Comparison of ENCODE assay signal across 8 cellular contexts in genomic region chr4:117134386-117134785, GRCh38. TPM values are rescaled to one million over a fixed set of nuclear protein-coding genes. Genes with fewer than 3 reads are reported as not detected.
A peak's percentile ranks its signal among the peaks of the same experiment; 100 is the strongest.
DNase-seq lines count a peak whose midpoint lies in the region; ATAC-seq and TF ChIP-seq lines count a peak whose summit lies in the region.

No MANE protein-coding gene starts in this region.

- H3K4me1 ChIP-seq in breast epithelium (no peaks in the 10 kb centered on the region), lung (ENCODE audit: control insufficient read depth in 2 of 2, insufficient read depth in 2 of 2, low read length in 2 of 2) (no peaks in the 10 kb centered on the region), spleen (no peaks in the 10 kb centered on the region)

- H3K27me3 ChIP-seq in breast epithelium (no peaks in the 10 kb centered on the region), lung (ENCODE audit: control insufficient read depth, insufficient read depth) (no peaks in the 10 kb centered on the region), spleen (replicated peaks in 1 of 7) (no peaks in the 10 kb centered on the region)

- H3K4me3 ChIP-seq in breast epithelium (no peak overlapping the region), lung (no peak overlapping the region), spleen (no peak overlapping the region)

- H3K27ac ChIP-seq in breast epithelium: no peak overlapping the region
- H3K27ac ChIP-seq in lung (ENCODE audit: low read depth in 1 of 2, low read length in 1 of 2): no peak overlapping the region
- no peak overlapping the region for H3K27ac ChIP-seq in spleen

- DNase-seq in ACHN (peak; percentile 96), GM20000 (ENCODE audit: low spot score) (peak; percentile 16), NCI-H460 (ENCODE audit: extremely low read depth, low read depth) (peak; percentile 30), breast epithelium (ENCODE audit: low spot score in 2 of 2) (no peak), lung (ENCODE audit: low spot score) (no peak), DMS79 treated with DMSO at 0.1 percent for 48 hours (lab: John Stamatoyannopoulos, UW) (no peak), spleen (no peak)

- TF ChIP-seq CTCF in GM20000 (IDR thresholded peaks at IDR 0.05; ENCODE audit: extremely low read depth, missing control alignments) (peak; percentile 9), breast epithelium (IDR thresholded peaks at IDR 0.05) (peak; percentile 13 to 42 (median 31)), lung (IDR thresholded peaks at IDR 0.05; ENCODE audit: control extremely low read depth, extremely low read depth) (peak; percentile 1), spleen (IDR thresholded peaks at IDR 0.05 in 8 of 11, conservative IDR thresholded peaks at IDR 0.05 in 3 of 11) (no peak)

- intact Hi-C loops in breast epithelium (cut with DNase I; ENCODE audit: low total_unique reads): no loop called here
- intact Hi-C loops in spleen (cut with DNase I; ENCODE audit: low total_unique reads): no loop called here

- in situ Hi-C loops in ACHN (cut with HindIII; ENCODE audit: low pct_ligation_motif_present, low pct_unique_long_range_greater_than_20kb, low sequenced_read_pairs): no loop called here

- ATAC-seq in lung (ENCODE audit: insufficient read depth, low FRiP score) (no peak), HG03139 (IDR thresholded peaks at IDR 0.05; ENCODE audit: unreplicated experiment) (no peak)

- TF ChIP-seq POLR2A in breast epithelium (IDR thresholded peaks at IDR 0.05) (no peak), spleen (IDR thresholded peaks at IDR 0.05) (no peak)

- H3K36me3 ChIP-seq in breast epithelium (no peaks in the 10 kb centered on the region), lung (ENCODE audit: control insufficient read depth in 2 of 2, insufficient read depth in 2 of 2, low read length in 2 of 2) (no peaks in the 10 kb centered on the region), spleen (no peaks in the 10 kb centered on the region)

- WGBS in lung, 2 donors: 1 to 4% methylated on average over 4 of the region's 4 CpGs
- 1 to 8% (median 5%) methylated on average over 4 of the region's 4 CpGs for WGBS in spleen, 5 donors

- peaks cover 4 to 8% of the 10 kb centered on the region in 2 donors for H3K9me3 ChIP-seq in breast epithelium
- H3K9me3 ChIP-seq in lung (ENCODE audit: control insufficient read depth in 2 of 2, insufficient read depth in 1 of 2, low read length in 1 of 2): no peaks in the 10 kb centered on the region
- peaks cover 0 to 32% (median 12%) of the 10 kb centered on the region in 8 donors for H3K9me3 ChIP-seq in spleen

RNA-seq across cellular contexts. Expression of gene TRAM1L1, which starts 49.0 kb away (rescaled TPM):
- total RNA-seq in NCI-H460 (2014; rRNA removed; shearing (Covaris generic)): 4.0 and 4.2 TPM in 2 replicates
- 3.6 and 6.6 TPM in 2 replicates for polyA plus RNA-seq in NCI-H460 (2014; cell fraction: nucleus; rRNA removed)
- total RNA-seq in breast epithelium (1 to 10 TPM; 1.4 to 3.1 (median 2.6) TPM), lung (1 to 10 TPM; 1.8 to 4.8 TPM), spleen (1 to 10 TPM in 1 of 7 donors, under 1 TPM in 5, not detected in 1; 0.27 to 1.2 (median 0.67) TPM)
- polyA plus RNA-seq in lung (1 to 10 TPM in 1 of 2 donors, under 1 TPM in 1; 0.79 to 1.0 TPM), spleen (under 1 TPM; 0.24 to 0.36 (median 0.32) TPM)

Comparison
In these comparisons a context has a peak if more than half of its experiments do, and no peak if none do; other contexts are left out.
1. DNase-seq: peak in ACHN (single experiment), GM20000 (single experiment) and NCI-H460 (single experiment); none in breast epithelium (0 of 2), lung (single experiment), DMS79 treated with DMSO at 0.1 percent for 48 hours (single experiment) and spleen (single experiment).
2. CTCF ChIP-seq: peak in GM20000 (single experiment), breast epithelium (3 of 3) and lung (single experiment); none in spleen (0 of 11).